In the genomic region with DNA sequence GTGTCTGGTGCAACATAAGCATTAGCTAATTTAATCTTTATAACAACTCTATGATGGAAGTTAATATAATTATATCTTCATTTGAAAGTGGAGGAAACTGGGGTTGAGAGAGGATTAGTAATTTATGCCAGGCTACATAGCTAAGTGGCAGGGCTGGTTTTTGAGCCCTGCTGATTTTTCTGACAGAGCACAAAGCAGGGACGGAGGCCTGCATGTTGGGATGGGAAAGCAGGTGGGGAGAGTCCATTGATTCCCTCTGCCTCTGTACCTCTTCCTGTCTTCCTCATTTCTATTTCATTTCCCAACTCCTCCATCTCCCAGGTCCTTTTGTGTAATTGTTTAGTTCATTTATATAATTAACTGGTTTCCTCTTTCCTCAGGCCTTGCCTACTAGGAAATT, we compare ENCODE assay signal across 1 cellular context.
TF ChIP-seq lines count a peak whose summit lies in the region.

No MANE protein-coding gene starts in this region.

TF ChIP-seq in WTC11, 78 proteins besides CTCF, POLR2A, EP300 and RAD21 (continued from another document):
- TF ChIP-seq, protein P1, sequence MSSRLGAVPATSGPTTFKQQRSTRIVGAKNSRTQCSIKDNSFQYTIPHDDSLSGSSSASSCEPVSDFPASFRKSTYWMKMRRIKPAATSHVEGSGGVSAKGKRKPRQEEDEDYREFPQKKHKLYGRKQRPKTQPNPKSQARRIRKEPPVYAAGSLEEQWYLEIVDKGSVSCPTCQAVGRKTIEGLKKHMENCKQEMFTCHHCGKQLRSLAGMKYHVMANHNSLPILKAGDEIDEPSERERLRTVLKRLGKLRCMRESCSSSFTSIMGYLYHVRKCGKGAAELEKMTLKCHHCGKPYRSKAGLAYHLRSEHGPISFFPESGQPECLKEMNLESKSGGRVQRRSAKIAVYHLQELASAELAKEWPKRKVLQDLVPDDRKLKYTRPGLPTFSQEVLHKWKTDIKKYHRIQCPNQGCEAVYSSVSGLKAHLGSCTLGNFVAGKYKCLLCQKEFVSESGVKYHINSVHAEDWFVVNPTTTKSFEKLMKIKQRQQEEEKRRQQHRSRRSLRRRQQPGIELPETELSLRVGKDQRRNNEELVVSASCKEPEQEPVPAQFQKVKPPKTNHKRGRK (CRISPR knock-in tag; IDR thresholded peaks at IDR 0.05; ENCODE audit: borderline replicate concordance) = no peak
- no peak for TF ChIP-seq SP1 (CRISPR knock-in tag; conservative IDR thresholded peaks at IDR 0.05)
TF ChIP-seq in WTC11: peak in this region for 0.
